In genomic region chr1:71572038-71572437, GRCh38 we compare ENCODE assay signal across 23 cellular contexts.
DNase-seq lines count a peak whose midpoint lies in the region; ATAC-seq and TF ChIP-seq lines count a peak whose summit lies in the region.
"Had no signal": no experiment of that assay in that cellular context is flagged by ENCODE, and none has a peak within 500 bp of the region (broad histone marks: within the 10 kb centered on the region; RNA-seq: fewer than 3 reads in every experiment).

No MANE protein-coding gene starts in this region.

- ATAC-seq in GM18909 (IDR thresholded peaks at IDR 0.05; ENCODE audit: poor library complexity, unreplicated experiment) (peak; percentile 76), HG03159 (IDR thresholded peaks at IDR 0.05; ENCODE audit: unreplicated experiment) (peak; percentile 70), sciatic nerve (peak; percentile 86), GM21381 (IDR thresholded peaks at IDR 0.05; ENCODE audit: unreplicated experiment) (no peak)
- ATAC-seq in stimulated activated naive CD8-positive, alpha-beta T cell treated with anti-CD3 and anti-CD28 coated beads, Interleukin-15, amount 100 ng/mL, for 72 hours: no peak
- ATAC-seq in activated CD4-positive, CD25-positive, alpha-beta regulatory T cell treated with anti-CD3 and anti-CD28 coated beads, Interleukin-2, amount 50 U/mL, for 24 hours: no peak
- ATAC-seq: activated CD8-positive, alpha-beta T cell treated with anti-CD3 and anti-CD28 coated beads for 36 hours; naive thymus-derived CD4-positive, alpha-beta T cell; stimulated activated naive B cell treated with anti-CD40 and anti-IgM and Interleukin-4, amounts not matched to agents 10 μg/mL and 1 μg/mL and 100 μg/mL, for 72 hours had no signal

- peak overlapping the region in 3 of 5 experiments; percentile 16 to 63 (median 20) for H3K27ac Mint-ChIP-seq in brain
- no peak overlapping the region for H3K27ac Mint-ChIP-seq in stimulated activated naive CD8-positive, alpha-beta T cell treated with anti-CD3 and anti-CD28 coated beads, Interleukin-15, amount 100 ng/mL, for 72 hours
- H3K27ac Mint-ChIP-seq in glutamatergic neuron (ENCODE audit: unreplicated experiment): no peak overlapping the region
- H3K27ac Mint-ChIP-seq: activated CD8-positive, alpha-beta T cell treated with anti-CD3 and anti-CD28 coated beads for 36 hours; activated T-cell treated with anti-CD3 and anti-CD28 coated beads, Interleukin-2, amount 50 U/mL, for 24 hours; CD4-positive, alpha-beta memory T cell; memory B cell; naive thymus-derived CD4-positive, alpha-beta T cell; stimulated activated naive B cell treated with anti-CD40 and anti-IgM and Interleukin-4, amounts not matched to agents 10 μg/mL and 1 μg/mL and 100 μg/mL, for 72 hours had no signal

- H3K9me3 Mint-ChIP-seq in brain (no peaks in the 10 kb centered on the region), glutamatergic neuron (ENCODE audit: unreplicated experiment) (no peaks in the 10 kb centered on the region)
- no peaks in the 10 kb centered on the region for H3K9me3 Mint-ChIP-seq in stimulated activated naive CD8-positive, alpha-beta T cell treated with anti-CD3 and anti-CD28 coated beads, Interleukin-15, amount 100 ng/mL, for 72 hours
- H3K9me3 Mint-ChIP-seq: activated T-cell treated with anti-CD3 and anti-CD28 coated beads, Interleukin-2, amount 50 U/mL, for 24 hours; central memory CD8-positive, alpha-beta T cell; memory B cell; stimulated activated naive B cell treated with anti-CD40 and anti-IgM and Interleukin-4, amounts not matched to agents 10 μg/mL and 1 μg/mL and 100 μg/mL, for 72 hours had no signal

- no peak for DNase-seq in sciatic nerve (ENCODE audit: low spot score)
- DNase-seq in stimulated activated naive CD8-positive, alpha-beta T cell treated with anti-CD3 and anti-CD28 coated beads, Interleukin-15, amount 100 ng/mL, for 72 hours: no peak
- DNase-seq in glutamatergic neuron: no peak
- DNase-seq: activated CD8-positive, alpha-beta T cell treated with anti-CD3 and anti-CD28 coated beads for 36 hours; activated naive CD4-positive, alpha-beta T cell treated with Interleukin-2 at 50 U/mL for 16 hours; activated T-cell treated with anti-CD3 and anti-CD28 coated beads, Interleukin-2, amount 50 U/mL, for 24 hours; amygdala; CD4-positive, alpha-beta memory T cell; GDM1; GM23248; kidney glomerular epithelial cell; naive thymus-derived CD4-positive, alpha-beta T cell; NCI-H1417 treated with DMSO at 0.1 percent for 48 hours; NCI-H524; stimulated activated naive B cell treated with anti-CD40 and anti-IgM and Interleukin-4, amounts not matched to agents 10 μg/mL and 1 μg/mL and 100 μg/mL, for 72 hours; T-helper 9 cell had no signal

- H3K27me3 Mint-ChIP-seq in brain (no peaks in the 10 kb centered on the region), glutamatergic neuron (ENCODE audit: unreplicated experiment) (peaks cover 2% of the 10 kb centered on the region)
- no peaks in the 10 kb centered on the region for H3K27me3 Mint-ChIP-seq in stimulated activated naive CD8-positive, alpha-beta T cell treated with anti-CD3 and anti-CD28 coated beads, Interleukin-15, amount 100 ng/mL, for 72 hours
- H3K27me3 Mint-ChIP-seq: activated CD8-positive, alpha-beta T cell treated with anti-CD3 and anti-CD28 coated beads for 36 hours; activated T-cell treated with anti-CD3 and anti-CD28 coated beads, Interleukin-2, amount 50 U/mL, for 24 hours; CD4-positive, alpha-beta memory T cell; central memory CD8-positive, alpha-beta T cell; memory B cell; naive thymus-derived CD4-positive, alpha-beta T cell; stimulated activated naive B cell treated with anti-CD40 and anti-IgM and Interleukin-4, amounts not matched to agents 10 μg/mL and 1 μg/mL and 100 μg/mL, for 72 hours had no signal

- TF ChIP-seq CTCF in brain (conservative IDR thresholded peaks at IDR 0.05) (no peak), glutamatergic neuron (IDR thresholded peaks at IDR 0.05; ENCODE audit: partially characterized antibody, unreplicated experiment) (no peak)

- intact Hi-C loops in sciatic nerve (cut with DNase I): no loop called here

- H3K36me3 Mint-ChIP-seq in brain: no peaks in the 10 kb centered on the region
- no peaks in the 10 kb centered on the region for H3K36me3 Mint-ChIP-seq in glutamatergic neuron (ENCODE audit: unreplicated experiment)
- H3K36me3 Mint-ChIP-seq: CD4-positive, alpha-beta memory T cell; memory B cell; naive thymus-derived CD4-positive, alpha-beta T cell; stimulated activated naive B cell treated with anti-CD40 and anti-IgM and Interleukin-4, amounts not matched to agents 10 μg/mL and 1 μg/mL and 100 μg/mL, for 72 hours had no signal

- H3K4me3 Mint-ChIP-seq in brain (no peak overlapping the region), glutamatergic neuron (ENCODE audit: unreplicated experiment) (no peak overlapping the region)
- no peak overlapping the region for H3K4me3 Mint-ChIP-seq in stimulated activated naive CD8-positive, alpha-beta T cell treated with anti-CD3 and anti-CD28 coated beads, Interleukin-15, amount 100 ng/mL, for 72 hours
- H3K4me3 Mint-ChIP-seq: activated CD8-positive, alpha-beta T cell treated with anti-CD3 and anti-CD28 coated beads for 36 hours; activated T-cell treated with anti-CD3 and anti-CD28 coated beads, Interleukin-2, amount 50 U/mL, for 24 hours; CD4-positive, alpha-beta memory T cell; central memory CD8-positive, alpha-beta T cell; memory B cell; naive thymus-derived CD4-positive, alpha-beta T cell; stimulated activated naive B cell treated with anti-CD40 and anti-IgM and Interleukin-4, amounts not matched to agents 10 μg/mL and 1 μg/mL and 100 μg/mL, for 72 hours had no signal

- peaks cover 26% of the 10 kb centered on the region for H3K4me1 Mint-ChIP-seq in brain
- no peaks in the 10 kb centered on the region for H3K4me1 Mint-ChIP-seq in stimulated activated naive CD8-positive, alpha-beta T cell treated with anti-CD3 and anti-CD28 coated beads, Interleukin-15, amount 100 ng/mL, for 72 hours
- no peaks in the 10 kb centered on the region for H3K4me1 Mint-ChIP-seq in glutamatergic neuron (ENCODE audit: low read depth, unreplicated experiment)
- H3K4me1 Mint-ChIP-seq: CD4-positive, alpha-beta memory T cell; central memory CD8-positive, alpha-beta T cell; memory B cell; naive thymus-derived CD4-positive, alpha-beta T cell; stimulated activated naive B cell treated with anti-CD40 and anti-IgM and Interleukin-4, amounts not matched to agents 10 μg/mL and 1 μg/mL and 100 μg/mL, for 72 hours had no signal

Comparison
In these comparisons a context has a peak if more than half of its experiments do, and no peak if none do; other contexts are left out.
1. ATAC-seq: peak in GM18909 (single experiment), HG03159 (single experiment) and sciatic nerve (single experiment); none in stimulated activated naive CD8-positive, alpha-beta T cell treated with anti-CD3 and anti-CD28 coated beads, Interleukin-15, amount 100 ng/mL, for 72 hours (single experiment), GM21381 (single experiment) and activated CD4-positive, CD25-positive, alpha-beta regulatory T cell treated with anti-CD3 and anti-CD28 coated beads, Interleukin-2, amount 50 U/mL, for 24 hours (0 of 2).
2. H3K27ac Mint-ChIP-seq: peak in brain (3 of 5); none in stimulated activated naive CD8-positive, alpha-beta T cell treated with anti-CD3 and anti-CD28 coated beads, Interleukin-15, amount 100 ng/mL, for 72 hours (0 of 2) and glutamatergic neuron (single experiment).